ENCODE assay signal across 20 cellular contexts in genomic region chr16:87335306-87335967, GRCh38. TPM values are rescaled to one million over a fixed set of nuclear protein-coding genes. Genes with fewer than 3 reads are reported as not detected.
DNase-seq lines count a peak whose midpoint lies in the region; ATAC-seq and TF ChIP-seq lines count a peak whose summit lies in the region.
"Had no signal": no experiment of that assay in that cellular context is flagged by ENCODE, and none has a peak within 500 bp of the region (broad histone marks: within the 10 kb centered on the region; RNA-seq: fewer than 3 reads in every experiment).

No MANE protein-coding gene starts in this region.

- H3K9ac ChIP-seq in mesenchymal stem cell (ENCODE audit: low read length), result no peak overlapping the region

- H3K27ac Mint-ChIP-seq in activated CD8-positive, alpha-beta T cell treated with anti-CD3 and anti-CD28 coated beads for 36 hours, result peak overlapping the region; percentile 27
- no peak overlapping the region for H3K27ac Mint-ChIP-seq in activated CD8-positive, alpha-beta T cell treated with anti-CD3 and anti-CD28 coated beads, Interleukin-2, amount 10 ng/mL, durations not matched to agents 7 days and 5 days
- H3K27ac Mint-ChIP-seq in stimulated activated naive CD8-positive, alpha-beta T cell treated with anti-CD3 and anti-CD28 coated beads, Interleukin-15, amount 100 ng/mL, for 72 hours, result peak overlapping the region; percentile 38 to 76
- H3K27ac Mint-ChIP-seq in effector memory CD8-positive, alpha-beta T cell, result peak overlapping the region in 1 of 2 donors; percentile 21
- H3K27ac Mint-ChIP-seq: B cell, IgD-negative memory B cell had no signal

- no peak overlapping the region for H3K18ac ChIP-seq in mesenchymal stem cell (ENCODE audit: low read depth in 1 of 2, low read length in 2 of 2)

- POLR2A ChIA-PET in activated CD8-positive, alpha-beta T cell treated with anti-CD3 and anti-CD28 coated beads for 36 hours (lab: Charles Lee), result no interaction called here
- POLR2A ChIA-PET in activated CD8-positive, alpha-beta T cell treated with anti-CD3 and anti-CD28 coated beads, Interleukin-2, amount 10 ng/mL, durations not matched to agents 7 days and 5 days (lab: Charles Lee), result no interaction called here

- no peak overlapping the region for H3K4me2 ChIP-seq in mesenchymal stem cell (ENCODE audit: low read length, poor library complexity, severe bottlenecking)

- H2BK15ac ChIP-seq in mesenchymal stem cell (ENCODE audit: low read depth, poor library complexity, severe bottlenecking), result peak overlapping the region; percentile 52

- peaks cover 20% of the 10 kb centered on the region for H3K4me1 Mint-ChIP-seq in activated CD8-positive, alpha-beta T cell treated with anti-CD3 and anti-CD28 coated beads for 36 hours (ENCODE audit: low read depth)
- H3K4me1 Mint-ChIP-seq in activated CD8-positive, alpha-beta T cell treated with anti-CD3 and anti-CD28 coated beads, Interleukin-2, amount 10 ng/mL, durations not matched to agents 7 days and 5 days (ENCODE audit: low read depth), result peaks cover 34% of the 10 kb centered on the region
- H3K4me1 Mint-ChIP-seq in stimulated activated naive CD8-positive, alpha-beta T cell treated with anti-CD3 and anti-CD28 coated beads, Interleukin-15, amount 100 ng/mL, for 72 hours, result peaks cover 32% of the 10 kb centered on the region
- H3K4me1 Mint-ChIP-seq in effector memory CD8-positive, alpha-beta T cell (ENCODE audit: low read depth in 2 of 2), result peaks cover 10 to 11% of the 10 kb centered on the region in 2 donors

- no peak overlapping the region for H2BK12ac ChIP-seq in mesenchymal stem cell (ENCODE audit: low read length in 2 of 2)

- no peak overlapping the region for H3K23ac ChIP-seq in mesenchymal stem cell (ENCODE audit: low read length in 2 of 2)

- H3K9me3 Mint-ChIP-seq in activated CD8-positive, alpha-beta T cell treated with anti-CD3 and anti-CD28 coated beads for 36 hours, result no peaks in the 10 kb centered on the region
- no peaks in the 10 kb centered on the region for H3K9me3 Mint-ChIP-seq in activated CD8-positive, alpha-beta T cell treated with anti-CD3 and anti-CD28 coated beads, Interleukin-2, amount 10 ng/mL, durations not matched to agents 7 days and 5 days (ENCODE audit: insufficient read depth)
- no peaks in the 10 kb centered on the region for H3K9me3 Mint-ChIP-seq in stimulated activated naive CD8-positive, alpha-beta T cell treated with anti-CD3 and anti-CD28 coated beads, Interleukin-15, amount 100 ng/mL, for 72 hours
- no peaks in the 10 kb centered on the region for H3K9me3 Mint-ChIP-seq in effector memory CD8-positive, alpha-beta T cell
- H3K9me3 Mint-ChIP-seq: H9, IgD-negative memory B cell had no signal

- no peak overlapping the region for H3K14ac ChIP-seq in mesenchymal stem cell (ENCODE audit: low read length in 2 of 2)

- H3K9me3 ChIP-seq in mesenchymal stem cell (ENCODE audit: control insufficient read depth, low read length), result no peaks in the 10 kb centered on the region
- H3K9me3 ChIP-seq: Caco-2 had no signal

- no peaks in the 10 kb centered on the region for H3K27me3 ChIP-seq in mesenchymal stem cell (ENCODE audit: control insufficient read depth in 1 of 2, insufficient read depth in 1 of 2, low read length in 2 of 2)

- no peak overlapping the region for H2AK5ac ChIP-seq in mesenchymal stem cell (ENCODE audit: low read length, severe bottlenecking)

- intact Hi-C loops in activated CD8-positive, alpha-beta T cell treated with anti-CD3 and anti-CD28 coated beads for 36 hours (cut with micrococcal nuclease), result no loop called here

- ATAC-seq in activated CD8-positive, alpha-beta T cell treated with anti-CD3 and anti-CD28 coated beads for 36 hours, result peak; percentile 40
- no peak for ATAC-seq in activated CD8-positive, alpha-beta T cell treated with anti-CD3 and anti-CD28 coated beads, Interleukin-2, amount 10 ng/mL, durations not matched to agents 7 days and 5 days
- peak; percentile 22 for ATAC-seq in stimulated activated naive CD8-positive, alpha-beta T cell treated with anti-CD3 and anti-CD28 coated beads, Interleukin-15, amount 100 ng/mL, for 72 hours
- ATAC-seq in stimulated activated naive CD8-positive, alpha-beta T cell treated with anti-CD3 and anti-CD28 coated beads, Interleukin-15, Interleukin-2, amounts not matched to agents 100 U/mL and 50 U/mL, for 24 hours, result no peak
- ATAC-seq in effector memory CD8-positive, alpha-beta T cell (replicated peaks), result no peak
- ATAC-seq in GM19035 (IDR thresholded peaks at IDR 0.05; ENCODE audit: unreplicated experiment), result no peak
- ATAC-seq: Panc1 had no signal

- H2BK5ac ChIP-seq in mesenchymal stem cell (ENCODE audit: low read depth, low read length, poor library complexity, severe bottlenecking), result no peak overlapping the region

- no peaks in the 10 kb centered on the region for H3K27me3 Mint-ChIP-seq in activated CD8-positive, alpha-beta T cell treated with anti-CD3 and anti-CD28 coated beads for 36 hours
- H3K27me3 Mint-ChIP-seq in activated CD8-positive, alpha-beta T cell treated with anti-CD3 and anti-CD28 coated beads, Interleukin-2, amount 10 ng/mL, durations not matched to agents 7 days and 5 days (ENCODE audit: low read depth), result no peaks in the 10 kb centered on the region
- no peaks in the 10 kb centered on the region for H3K27me3 Mint-ChIP-seq in stimulated activated naive CD8-positive, alpha-beta T cell treated with anti-CD3 and anti-CD28 coated beads, Interleukin-15, amount 100 ng/mL, for 72 hours
- H3K27me3 Mint-ChIP-seq in effector memory CD8-positive, alpha-beta T cell, result no peaks in the 10 kb centered on the region
- H3K27me3 Mint-ChIP-seq: B cell, IgD-negative memory B cell had no signal

- WGBS in mesenchymal stem cell, result 97% methylated on average over 19 of the region's 23 CpGs

- H3K4me3 Mint-ChIP-seq in activated CD8-positive, alpha-beta T cell treated with anti-CD3 and anti-CD28 coated beads for 36 hours, result no peak overlapping the region
- no peak overlapping the region for H3K4me3 Mint-ChIP-seq in activated CD8-positive, alpha-beta T cell treated with anti-CD3 and anti-CD28 coated beads, Interleukin-2, amount 10 ng/mL, durations not matched to agents 7 days and 5 days
- no peak overlapping the region for H3K4me3 Mint-ChIP-seq in stimulated activated naive CD8-positive, alpha-beta T cell treated with anti-CD3 and anti-CD28 coated beads, Interleukin-15, amount 100 ng/mL, for 72 hours
- no peak overlapping the region for H3K4me3 Mint-ChIP-seq in effector memory CD8-positive, alpha-beta T cell
- H3K4me3 Mint-ChIP-seq: B cell, H9, IgD-negative memory B cell had no signal

- no peak overlapping the region for H3K27ac ChIP-seq in mesenchymal stem cell (ENCODE audit: low read length, poor library complexity, severe bottlenecking)

- H3K36me3 Mint-ChIP-seq in activated CD8-positive, alpha-beta T cell treated with anti-CD3 and anti-CD28 coated beads for 36 hours (ENCODE audit: low read depth), result peaks cover 33% of the 10 kb centered on the region
- peaks cover 30% of the 10 kb centered on the region for H3K36me3 Mint-ChIP-seq in activated CD8-positive, alpha-beta T cell treated with anti-CD3 and anti-CD28 coated beads, Interleukin-2, amount 10 ng/mL, durations not matched to agents 7 days and 5 days (ENCODE audit: low read depth)
- peaks cover 25% of the 10 kb centered on the region for H3K36me3 Mint-ChIP-seq in effector memory CD8-positive, alpha-beta T cell (ENCODE audit: insufficient read depth)
- H3K36me3 Mint-ChIP-seq: IgD-negative memory B cell had no signal

- no peak for TF ChIP-seq CTCF in activated CD8-positive, alpha-beta T cell treated with anti-CD3 and anti-CD28 coated beads for 36 hours (IDR thresholded peaks at IDR 0.05)

- no peak overlapping the region for H4K91ac ChIP-seq in mesenchymal stem cell (ENCODE audit: low read length)

- H3K79me1 ChIP-seq in mesenchymal stem cell (replicated peaks; ENCODE audit: low read length, poor library complexity, severe bottlenecking), result peaks cover 52% of the 10 kb centered on the region

- no peak overlapping the region for H2AFZ ChIP-seq in mesenchymal stem cell (ENCODE audit: low read depth, low read length)

- H3K4ac ChIP-seq in mesenchymal stem cell (ENCODE audit: low read depth in 1 of 2, low read length in 2 of 2), result no peak overlapping the region

- no peak overlapping the region for H2BK120ac ChIP-seq in mesenchymal stem cell (ENCODE audit: low read depth, low read length)

- no peak overlapping the region for H3K4me3 ChIP-seq in mesenchymal stem cell (ENCODE audit: insufficient read depth in 1 of 2, low read depth in 1 of 2, low read length in 2 of 2)

- peaks cover 70 to 91% of the 10 kb centered on the region in 2 experiments for H3K36me3 ChIP-seq in mesenchymal stem cell (ENCODE audit: control insufficient read depth in 1 of 2, insufficient read depth in 2 of 2, low read depth in 1 of 2, low read length in 2 of 2)

- CTCF ChIA-PET in activated CD8-positive, alpha-beta T cell treated with anti-CD3 and anti-CD28 coated beads for 36 hours (lab: Charles Lee), result interaction anchor here (1.1 kb wide), 1 partner anchor 59 kb away, joined by 3 read pairs; no protein-coding TSS in a partner anchor
- CTCF ChIA-PET in activated CD8-positive, alpha-beta T cell treated with anti-CD3 and anti-CD28 coated beads, Interleukin-2, amount 10 ng/mL, durations not matched to agents 7 days and 5 days (lab: Charles Lee), result no interaction called here

- DNase-seq in activated CD8-positive, alpha-beta T cell treated with anti-CD3 and anti-CD28 coated beads for 36 hours, result no peak
- no peak for DNase-seq in activated CD8-positive, alpha-beta T cell treated with anti-CD3 and anti-CD28 coated beads, Interleukin-2, amount 10 ng/mL, durations not matched to agents 7 days and 5 days
- no peak for DNase-seq in stimulated activated naive CD8-positive, alpha-beta T cell treated with anti-CD3 and anti-CD28 coated beads, Interleukin-15, amount 100 ng/mL, for 72 hours
- DNase-seq in stimulated activated naive CD8-positive, alpha-beta T cell treated with anti-CD3 and anti-CD28 coated beads, Interleukin-15, Interleukin-2, amounts not matched to agents 100 U/mL and 50 U/mL, for 24 hours, result no peak
- no peak for DNase-seq in mesenchymal stem cell
- DNase-seq in effector memory CD8-positive, alpha-beta T cell, result no peak
- DNase-seq in stimulated activated CD4-positive, alpha-beta T cell treated with anti-CD3 and anti-CD28 coated beads, Interleukin-4, amount 100 ng/mL, for 1 hour, result no peak
- DNase-seq: Caco-2, GDM1, H9, Kasumi-1, MM.1S, NCI-H1092 treated with DMSO at 0.1 percent for 48 hours, NCI-H146, NCI-H2029 treated with DMSO at 0.1 percent for 48 hours, NCI-H446 treated with DMSO at 0.1 percent for 48 hours had no signal

- no peak overlapping the region for H4K8ac ChIP-seq in mesenchymal stem cell (ENCODE audit: low read length)

- peaks cover 6% of the 10 kb centered on the region for H3K4me1 ChIP-seq in mesenchymal stem cell (ENCODE audit: control insufficient read depth, insufficient read depth, low read depth, low read length)
- H3K4me1 ChIP-seq: Caco-2 had no signal

RNA-seq across cellular contexts. Expression of gene C16orf95, which starts 18.2 kb away (rescaled TPM):
- 10 to 100 TPM; 11.5 to 13.6 TPM for total RNA-seq in activated CD8-positive, alpha-beta T cell treated with anti-CD3 and anti-CD28 coated beads for 36 hours
- 1 to 10 TPM; 7.2 to 9.4 TPM for total RNA-seq in activated CD8-positive, alpha-beta T cell treated with anti-CD3 and anti-CD28 coated beads, Interleukin-2, amount 10 ng/mL, durations not matched to agents 7 days and 5 days
- 3.7 TPM for polyA plus RNA-seq in mesenchymal stem cell (2013, experiment 1 of 2)
- 3.9 TPM for polyA plus RNA-seq in mesenchymal stem cell (2013, experiment 2 of 2)

RNA-seq across cellular contexts. Expression of gene FBXO31, which starts 48.1 kb away (rescaled TPM):
- 10 to 100 TPM; 32.0 to 32.7 TPM for total RNA-seq in activated CD8-positive, alpha-beta T cell treated with anti-CD3 and anti-CD28 coated beads for 36 hours
- 10 to 100 TPM; 29.3 to 30.1 TPM for total RNA-seq in activated CD8-positive, alpha-beta T cell treated with anti-CD3 and anti-CD28 coated beads, Interleukin-2, amount 10 ng/mL, durations not matched to agents 7 days and 5 days
- 14.6 TPM for polyA plus RNA-seq in mesenchymal stem cell (2013, experiment 1 of 2)
- 15.2 TPM for polyA plus RNA-seq in mesenchymal stem cell (2013, experiment 2 of 2)

RNA-seq across cellular contexts. Expression of gene MAP1LC3B, which starts 56.7 kb away (rescaled TPM):
- total RNA-seq in activated CD8-positive, alpha-beta T cell treated with anti-CD3 and anti-CD28 coated beads for 36 hours, result 10 to 100 TPM; 55.3 to 58.1 TPM
- 10 to 100 TPM; 40.2 to 45.3 TPM for total RNA-seq in activated CD8-positive, alpha-beta T cell treated with anti-CD3 and anti-CD28 coated beads, Interleukin-2, amount 10 ng/mL, durations not matched to agents 7 days and 5 days
- polyA plus RNA-seq in mesenchymal stem cell (2013, experiment 1 of 2), result 102 TPM
- 105 TPM for polyA plus RNA-seq in mesenchymal stem cell (2013, experiment 2 of 2)

Comparison
In these comparisons a context has a peak if more than half of its experiments do, and no peak if none do; other contexts are left out.
1. ATAC-seq: peak in activated CD8-positive, alpha-beta T cell treated with anti-CD3 and anti-CD28 coated beads for 36 hours (single experiment) and stimulated activated naive CD8-positive, alpha-beta T cell treated with anti-CD3 and anti-CD28 coated beads, Interleukin-15, amount 100 ng/mL, for 72 hours (single experiment); none in activated CD8-positive, alpha-beta T cell treated with anti-CD3 and anti-CD28 coated beads, Interleukin-2, amount 10 ng/mL, durations not matched to agents 7 days and 5 days (single experiment), stimulated activated naive CD8-positive, alpha-beta T cell treated with anti-CD3 and anti-CD28 coated beads, Interleukin-15, Interleukin-2, amounts not matched to agents 100 U/mL and 50 U/mL, for 24 hours (single experiment), effector memory CD8-positive, alpha-beta T cell (single experiment) and GM19035 (single experiment).